In genomic region chr13:95485518-95486144, GRCh38 we compare ENCODE assay signal across 1 cellular context.
A peak's percentile ranks its signal among the peaks of the same experiment; 100 is the strongest.
TF ChIP-seq lines count a peak whose summit lies in the region.

No MANE protein-coding gene starts in this region.

TF ChIP-seq in K562, 482 proteins besides CTCF, POLR2A, EP300 and RAD21 (continued from another document):
- TF ChIP-seq MXD1 (CRISPR knock-in tag; IDR thresholded peaks at IDR 0.05; ENCODE audit: borderline replicate concordance, poor library complexity, severe bottlenecking) (no peak), ZEB2 (IDR thresholded peaks at IDR 0.05) (no peak), SOX6 (IDR thresholded peaks at IDR 0.05) (peak; percentile 37; the same call in 1 of the 2 replicates), ELK1 (CRISPR knock-in tag; IDR thresholded peaks at IDR 0.05) (no peak), MEF2D (tag; conservative IDR thresholded peaks at IDR 0.05; ENCODE audit: low read depth) (0 out of 2 replicates have a peak, but pooled peaks have one; percentile 18), NCOR1 (IDR thresholded peaks at IDR 0.05) (peak; percentile 70), MTF1 (CRISPR knock-in tag; IDR thresholded peaks at IDR 0.05; ENCODE audit: borderline replicate concordance) (no peak), ZKSCAN1 (IDR thresholded peaks at IDR 0.05; ENCODE audit: low read depth, low read length) (no peak), RBFOX2 (IDR thresholded peaks at IDR 0.05; ENCODE audit: low read depth, low read length) (no peak), ZNF274 (IDR thresholded peaks at IDR 0.05; ENCODE audit: borderline replicate concordance, low read depth, low read length) (no peak), HMGXB4 (CRISPR knock-in tag; IDR thresholded peaks at IDR 0.05) (no peak), SAFB (IDR thresholded peaks at IDR 0.05; ENCODE audit: borderline replicate concordance, low read depth, low read length) (no peak), ILF3 (IDR thresholded peaks at IDR 0.05; ENCODE audit: borderline replicate concordance) (no peak), ZNF316 (IDR thresholded peaks at IDR 0.05) (peak; percentile 34; the same call in 1 of the 2 replicates), TAL1 (IDR thresholded peaks at IDR 0.05) (peak; percentile 62), ATF1 (CRISPR knock-in tag; IDR thresholded peaks at IDR 0.05) (no peak), ATF1 (tag; IDR thresholded peaks at IDR 0.05) (no peak), ZBTB5 (IDR thresholded peaks at IDR 0.05) (no peak), CBFA2T3 (IDR thresholded peaks at IDR 0.05) (peak; percentile 65), HIVEP1 (CRISPR knock-in tag; IDR thresholded peaks at IDR 0.05) (no peak), RBM25 (IDR thresholded peaks at IDR 0.05; ENCODE audit: low read depth, low read length, severe bottlenecking) (no peak), CTBP1 (IDR thresholded peaks at IDR 0.05; ENCODE audit: borderline replicate concordance) (peak; percentile 50; the same call in 1 of the 2 replicates), CBFA2T2 (conservative IDR thresholded peaks at IDR 0.05) (peak; percentile 65), POLR2B (IDR thresholded peaks at IDR 0.05; ENCODE audit: low read depth, partially characterized antibody) (no peak), TEAD4 (IDR thresholded peaks at IDR 0.05; ENCODE audit: low read length) (peak; percentile 61; the same call in 1 of the 2 replicates), TEAD4 (CRISPR knock-in tag; IDR thresholded peaks at IDR 0.05; ENCODE audit: borderline replicate concordance) (no peak), DPF2 (IDR thresholded peaks at IDR 0.05) (0 out of 2 replicates have a peak, but pooled peaks have one; percentile 38), KAT2B (IDR thresholded peaks at IDR 0.05; ENCODE audit: low read depth, low read length) (no peak)
